ENCODE assay signal across 7 cellular contexts in the genomic region with DNA sequence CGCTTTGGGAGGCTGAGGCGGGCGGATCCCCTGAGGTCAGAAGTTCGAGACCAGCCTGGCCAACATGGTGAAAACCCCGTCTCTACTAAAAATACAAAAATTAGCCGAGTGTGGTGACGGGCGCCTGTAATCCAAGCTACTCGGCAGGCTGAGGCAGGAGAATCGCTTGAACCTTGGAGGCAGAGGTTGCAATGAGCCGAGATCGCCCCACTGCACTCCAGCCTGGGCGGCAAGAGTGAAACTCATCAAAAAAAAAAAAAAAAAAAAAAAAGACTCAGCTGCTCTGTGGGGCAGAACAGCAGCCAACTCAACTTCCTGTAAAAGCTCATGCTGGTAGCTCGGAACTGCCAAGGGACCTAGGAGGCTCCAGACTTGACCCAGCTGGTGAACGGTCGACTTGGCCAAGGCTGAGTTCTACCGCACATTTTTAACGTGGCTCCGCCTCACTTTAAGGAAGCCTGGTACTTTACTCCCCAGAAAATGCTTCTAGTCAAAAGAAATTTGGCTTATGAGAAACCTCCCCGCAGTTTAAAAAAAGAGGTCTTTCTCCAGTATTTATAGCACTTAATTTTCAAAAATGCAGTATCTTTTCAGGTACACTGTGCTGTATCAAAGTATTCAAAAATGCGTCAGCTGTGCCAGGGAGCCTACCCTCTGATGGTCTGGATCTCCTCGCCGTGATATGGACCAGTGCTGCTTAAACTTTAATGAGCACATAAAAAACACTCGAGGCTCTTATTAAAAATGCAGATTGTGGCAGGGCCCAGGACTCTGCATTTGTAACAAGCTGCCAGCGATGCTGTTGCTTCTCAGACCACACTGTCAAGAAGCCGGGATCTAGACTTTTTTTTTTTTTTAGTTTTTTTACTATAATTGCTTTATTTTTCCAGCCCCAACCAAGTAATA. TPM values are rescaled to one million over a fixed set of nuclear protein-coding genes. Genes with fewer than 3 reads are reported as not detected.
DNase-seq lines count a peak whose midpoint lies in the region; ATAC-seq and TF ChIP-seq lines count a peak whose summit lies in the region.

No MANE protein-coding gene starts in this region.

- peaks cover 24% of the 10 kb centered on the region for H3K4me1 ChIP-seq in cardiac muscle cell (ENCODE audit: low read depth)

- H3K27ac ChIP-seq in KOPT-K1 (ENCODE audit: low read depth, low read length, poor library complexity, severe bottlenecking), result peak overlapping the region; percentile 92
- H3K27ac ChIP-seq in cardiac muscle cell, result no peak overlapping the region

- H3K4me3 ChIP-seq in cardiac muscle cell, result peak overlapping the region; percentile 43

- intact Hi-C loops in activated naive CD4-positive, alpha-beta T cell treated with anti-CD3 and anti-CD28 coated beads for 36 hours (cut with micrococcal nuclease), result loop anchor here (1.0 to 2.0 kb wide), 8 partner anchors 16 to 301 kb away; partner anchors contain the start of genes CCDC47, DCAF7, ERN1 and FTSJ3

- H3K36me3 ChIP-seq in KOPT-K1 (ENCODE audit: insufficient read depth, low read length) (peaks cover 8% of the 10 kb centered on the region), cardiac muscle cell (no peaks in the 10 kb centered on the region)

- peaks cover 2% of the 10 kb centered on the region for H3K9me3 Mint-ChIP-seq in activated naive CD4-positive, alpha-beta T cell treated with anti-CD3 and anti-CD28 coated beads for 36 hours
- peaks cover 5% of the 10 kb centered on the region for H3K9me3 Mint-ChIP-seq in progenitor cell of endocrine pancreas (ENCODE audit: low read depth)

- peaks cover 11% of the 10 kb centered on the region for H3K27me3 ChIP-seq in cardiac muscle cell

- DNase-seq in GM10248 (ENCODE audit: extremely low spot score) (peak; percentile 56), cardiac muscle cell (ENCODE audit: low read depth in 1 of 2, low spot score in 1 of 2) (peak in 1 of 2 donors; percentile 96), progenitor cell of endocrine pancreas (ENCODE audit: low spot score, unreplicated experiment) (no peak), NCI-H748 treated with DMSO at 0.1 percent for 48 hours (lab: John Stamatoyannopoulos, UW) (no peak)
- DNase-seq in activated naive CD4-positive, alpha-beta T cell treated with anti-CD3 and anti-CD28 coated beads for 36 hours, result peak; percentile 53

- H3K4me3 Mint-ChIP-seq in activated naive CD4-positive, alpha-beta T cell treated with anti-CD3 and anti-CD28 coated beads for 36 hours, result peak overlapping the region; percentile 91
- peak overlapping the region; percentile 79 for H3K4me3 Mint-ChIP-seq in progenitor cell of endocrine pancreas (ENCODE audit: low read depth)

- H3K9me3 ChIP-seq in KOPT-K1 (ENCODE audit: insufficient read depth, low read length, poor library complexity, severe bottlenecking) (no peaks in the 10 kb centered on the region), cardiac muscle cell (ENCODE audit: low read depth) (no peaks in the 10 kb centered on the region)

- TF ChIP-seq CTCF in GM10248 (IDR thresholded peaks at IDR 0.05; ENCODE audit: control extremely low read depth, extremely low read depth, low read depth, missing control alignments) (no peak), cardiac muscle cell (IDR thresholded peaks at IDR 0.05; ENCODE audit: low read depth, low read length) (no peak), progenitor cell of endocrine pancreas (IDR thresholded peaks at IDR 0.05; ENCODE audit: unreplicated experiment) (no peak)

- CTCF ChIA-PET in GM10248 (lab: Yijun Ruan, JAX), result interaction anchor here (0.8 to 2.6 kb wide), 9 partner anchors 9 to 220 kb away, joined by 3 to 8 read pairs (median 3); no protein-coding TSS in a partner anchor
- CTCF ChIA-PET in activated naive CD4-positive, alpha-beta T cell treated with anti-CD3 and anti-CD28 coated beads for 36 hours (lab: Charles Lee), result interaction anchor here (0.6 to 1.6 kb wide), 7 partner anchors 9 to 501 kb away, joined by 3 to 14 read pairs (median 4); partner anchors contain the start of genes CCDC47, DDX42, FTSJ3 and PSMC5

- ATAC-seq in GM19328 (IDR thresholded peaks at IDR 0.05; ENCODE audit: unreplicated experiment), result no peak

- peaks cover 5% of the 10 kb centered on the region for H3K36me3 Mint-ChIP-seq in activated naive CD4-positive, alpha-beta T cell treated with anti-CD3 and anti-CD28 coated beads for 36 hours (ENCODE audit: low read depth)
- H3K36me3 Mint-ChIP-seq in progenitor cell of endocrine pancreas (ENCODE audit: insufficient read depth), result peaks cover 3% of the 10 kb centered on the region

- H3K4me1 Mint-ChIP-seq in activated naive CD4-positive, alpha-beta T cell treated with anti-CD3 and anti-CD28 coated beads for 36 hours (ENCODE audit: low read depth), result peaks cover 43% of the 10 kb centered on the region
- peaks cover 22% of the 10 kb centered on the region for H3K4me1 Mint-ChIP-seq in progenitor cell of endocrine pancreas (ENCODE audit: low read depth)

- no peaks in the 10 kb centered on the region for H3K27me3 Mint-ChIP-seq in activated naive CD4-positive, alpha-beta T cell treated with anti-CD3 and anti-CD28 coated beads for 36 hours (ENCODE audit: low read depth)
- peaks cover 22% of the 10 kb centered on the region for H3K27me3 Mint-ChIP-seq in progenitor cell of endocrine pancreas

- POLR2A ChIA-PET in GM10248 (lab: Yijun Ruan, JAX), result interaction anchor here (0.6 to 1.6 kb wide), 8 partner anchors 12 to 402 kb away, joined by 3 to 9 read pairs (median 5); partner anchors contain the start of genes CCDC47 and PSMC5

- peak overlapping the region; percentile 94 for H3K27ac Mint-ChIP-seq in activated naive CD4-positive, alpha-beta T cell treated with anti-CD3 and anti-CD28 coated beads for 36 hours
- peak overlapping the region; percentile 67 for H3K27ac Mint-ChIP-seq in progenitor cell of endocrine pancreas

RNA-seq across cellular contexts. Expression of gene SMARCD2, which starts 1.2 kb away (rescaled TPM):
- 100 to 1,000 TPM in 1 of 2 experiments, 10 to 100 TPM in 1; 98.5 to 107 TPM for total RNA-seq in activated naive CD4-positive, alpha-beta T cell treated with anti-CD3 and anti-CD28 coated beads for 36 hours
- total RNA-seq in cardiac muscle cell (39.2 and 67.6 TPM in 2 replicates), progenitor cell of endocrine pancreas (61.6 and 63.8 TPM in 2 replicates)
- polyA plus RNA-seq in cardiac muscle cell, result 40.3 and 45.4 TPM in 2 replicates

RNA-seq across cellular contexts. Expression of gene FTSJ3, which starts 16.2 kb away (rescaled TPM):
- total RNA-seq in activated naive CD4-positive, alpha-beta T cell treated with anti-CD3 and anti-CD28 coated beads for 36 hours, result 10 to 100 TPM; 25.3 to 26.2 TPM
- total RNA-seq in cardiac muscle cell (43.1 and 47.2 TPM in 2 replicates), progenitor cell of endocrine pancreas (46.5 and 49.0 TPM in 2 replicates)
- polyA plus RNA-seq in cardiac muscle cell, result 52.2 and 57.3 TPM in 2 replicates

RNA-seq across cellular contexts. Expression of gene PSMC5, which starts 16.4 kb away (rescaled TPM):
- 100 to 1,000 TPM; 144 to 154 TPM for total RNA-seq in activated naive CD4-positive, alpha-beta T cell treated with anti-CD3 and anti-CD28 coated beads for 36 hours
- 42.7 and 57.7 TPM in 2 replicates for total RNA-seq in cardiac muscle cell
- 144 and 230 TPM in 2 replicates for polyA plus RNA-seq in cardiac muscle cell
- total RNA-seq in progenitor cell of endocrine pancreas, result 101 and 109 TPM in 2 replicates

RNA-seq across cellular contexts. Expression of gene CSH2, which starts 29.8 kb away (rescaled TPM):
- total RNA-seq in activated naive CD4-positive, alpha-beta T cell treated with anti-CD3 and anti-CD28 coated beads for 36 hours, result not detected
- not detected in 2 replicates for total RNA-seq in cardiac muscle cell
- not detected in 2 replicates for polyA plus RNA-seq in cardiac muscle cell
- total RNA-seq in progenitor cell of endocrine pancreas, result not detected in 2 replicates

RNA-seq across cellular contexts. Expression of gene GH2, which starts 38.1 kb away (rescaled TPM):
- total RNA-seq in activated naive CD4-positive, alpha-beta T cell treated with anti-CD3 and anti-CD28 coated beads for 36 hours, result not detected
- total RNA-seq in cardiac muscle cell, result not detected in 2 replicates
- polyA plus RNA-seq in cardiac muscle cell, result 0.35 TPM in 1 of 2 replicates, not detected in the other
- total RNA-seq in progenitor cell of endocrine pancreas, result not detected in 2 replicates

Comparison
In these comparisons a context has a peak if more than half of its experiments do, and no peak if none do; other contexts are left out.
1. DNase-seq: peak in GM10248 (single experiment) and activated naive CD4-positive, alpha-beta T cell treated with anti-CD3 and anti-CD28 coated beads for 36 hours (single experiment); none in progenitor cell of endocrine pancreas (single experiment) and NCI-H748 treated with DMSO at 0.1 percent for 48 hours (single experiment).